21 cellular contexts compared by ENCODE assay signal in genomic region chr10:88877298-88877697, GRCh38. TPM values are rescaled to one million over a fixed set of nuclear protein-coding genes. Genes with fewer than 3 reads are reported as not detected.
DNase-seq lines count a peak whose midpoint lies in the region; ATAC-seq, FAIRE-seq and TF ChIP-seq lines count a peak whose summit lies in the region.
"Had no signal": no experiment of that assay in that cellular context is flagged by ENCODE, and none has a peak within 500 bp of the region (broad histone marks: within the 10 kb centered on the region; RNA-seq: fewer than 3 reads in every experiment).

No MANE protein-coding gene starts in this region.

- TF ChIP-seq CTCF in A673 (conservative IDR thresholded peaks at IDR 0.05; ENCODE audit: low read depth, low read length) (no peak), IMR-90 (conservative IDR thresholded peaks at IDR 0.05; ENCODE audit: low read depth, low read length) (no peak), H1 (IDR thresholded peaks at IDR 0.05; ENCODE audit: control extremely low read depth in 1 of 3, insufficient read depth in 1 of 3, low read depth in 1 of 3, low read length in 3 of 3) (no peak), type B pancreatic cell (conservative IDR thresholded peaks at IDR 0.05) (no peak), chondrocyte (IDR thresholded peaks at IDR 0.05) (no peak)

- no peak for FAIRE-seq in H1 (lab: Jason Lieb, UNC)
- FAIRE-seq: G401.6, GM19239, HepG2, K562 had no signal

- H4K8ac ChIP-seq in IMR-90 (ENCODE audit: low read depth in 2 of 2, low read length in 2 of 2) (no peak overlapping the region), H1 (ENCODE audit: extremely low read depth, insufficient read depth, low read length) (no peak overlapping the region)

- intact Hi-C loops in A673 (cut with micrococcal nuclease; ENCODE audit: unreplicated experiment) (no loop called here), IMR-90 (cut with micrococcal nuclease) (no loop called here)

- TF ChIP-seq POLR2A in IMR-90 (IDR thresholded peaks at IDR 0.05; ENCODE audit: low read depth, low read length) (no peak), H1 (IDR thresholded peaks at IDR 0.05; ENCODE audit: control extremely low read depth in 1 of 2, low read depth in 2 of 2, low read length in 2 of 2) (no peak)

- no peaks in the 10 kb centered on the region for H3K27me3 ChIP-seq in A673 (replicated peaks; ENCODE audit: insufficient read depth, low read depth, low read length, poor library complexity)
- no peaks in the 10 kb centered on the region for H3K27me3 ChIP-seq in IMR-90 (ENCODE audit: control insufficient read depth, insufficient read depth, low read length)
- H3K27me3 ChIP-seq in H1 (replicated peaks in 1 of 4; ENCODE audit: control insufficient read depth in 3 of 4, extremely low read depth in 1 of 4, insufficient read depth in 3 of 4, low read length in 3 of 4) = peaks cover 0 to 3% (median 1%) of the 10 kb centered on the region in 4 experiments; a peak in 1 of 7 replicates
- H3K27me3 ChIP-seq: BLaER1 treated with 17β-estradiol and CSF1 and Interleukin-3, amounts not matched to agents 10 nM and 100 nM had no signal

- H4K91ac ChIP-seq in IMR-90 (ENCODE audit: insufficient read depth, low read depth, low read length) (no peak overlapping the region), H1 (replicated peaks; ENCODE audit: insufficient read length, low read length) (no peak overlapping the region)

- H2AK9ac ChIP-seq in IMR-90 (replicated peaks; ENCODE audit: low read depth, low read length, poor library complexity) = no peak overlapping the region

- ATAC-seq in IMR-90 (ENCODE audit: low read depth) = no peak
- no peak for ATAC-seq in HG02759 (IDR thresholded peaks at IDR 0.05; ENCODE audit: unreplicated experiment)
- ATAC-seq: GM23338, HepG2, K562 had no signal

- H3K4me3 Mint-ChIP-seq in type B pancreatic cell (no peak overlapping the region), chondrocyte (ENCODE audit: unreplicated experiment) (no peak overlapping the region)
- H3K4me3 Mint-ChIP-seq: GM23338, H9 had no signal

- H3K36me3 ChIP-seq in A673 (ENCODE audit: insufficient read depth, low read length, poor library complexity, severe bottlenecking) (no peaks in the 10 kb centered on the region), IMR-90 (ENCODE audit: control insufficient read depth, insufficient read depth, low read length) (no peaks in the 10 kb centered on the region), H1 (ENCODE audit: control insufficient read depth in 2 of 4, insufficient read depth in 4 of 4, low read length in 3 of 4) (no peaks in the 10 kb centered on the region)
- H3K36me3 ChIP-seq: BLaER1 treated with 17β-estradiol and CSF1 and Interleukin-3, amounts not matched to agents 10 nM and 100 nM had no signal

- H3K4me2 ChIP-seq in IMR-90 (ENCODE audit: low read depth, low read length) (no peak overlapping the region), H1 (ENCODE audit: insufficient read depth in 1 of 2, low read depth in 2 of 2, low read length in 2 of 2) (no peak overlapping the region)
- H3K4me2 ChIP-seq: BLaER1 treated with 17β-estradiol and CSF1 and Interleukin-3, amounts not matched to agents 10 nM and 100 nM; GM23338 had no signal

- H3K79me1 ChIP-seq in IMR-90 (ENCODE audit: low read depth in 1 of 2, low read length in 2 of 2) (peaks cover 7 to 27% of the 10 kb centered on the region in 2 experiments), H1 (ENCODE audit: low read depth, low read length) (no peaks in the 10 kb centered on the region)

- peaks cover 16% of the 10 kb centered on the region for H3K4me1 Mint-ChIP-seq in type B pancreatic cell (ENCODE audit: unreplicated experiment)
- H3K4me1 Mint-ChIP-seq in chondrocyte (ENCODE audit: low read depth) = peaks cover 20% of the 10 kb centered on the region

- H2AK5ac ChIP-seq in IMR-90 (ENCODE audit: low read depth, low read length) (peak overlapping the region; percentile 59), H1 (ENCODE audit: low read depth, low read length) (no peak overlapping the region)

- H2BK20ac ChIP-seq in IMR-90 (ENCODE audit: low read depth, low read length) = 0 out of 2 replicates have a peak overlapping the region, but pooled peaks have one; percentile 56
- no peak overlapping the region for H2BK20ac ChIP-seq in H1 (ENCODE audit: low read length)

- WGBS in IMR-90 (ENCODE audit: extremely low coverage in 2 of 2, insufficient read length in 1 of 2), 2 experiments = 100% methylated on average over 2 of the region's 6 CpGs; no CpG with 5 or more reads in 1 of the 2 experiments
- WGBS in H1 (ENCODE audit: extremely low coverage in 1 of 2, insufficient coverage in 1 of 2, insufficient read length in 1 of 2, insufficient replicate concordance in 2 of 2, low coverage in 1 of 2, low lambda C conversion rate in 2 of 2, missing lambda C conversion rate in 1 of 2), 2 experiments = 89% methylated on average over 6 of the region's 6 CpGs; no CpG with 5 or more reads in 1 of the 2 experiments

- no peak overlapping the region for H2BK120ac ChIP-seq in IMR-90 (ENCODE audit: low read depth, low read length)
- H2BK120ac ChIP-seq in H1 (replicated peaks; ENCODE audit: low read depth, low read length) = no peak overlapping the region

- POLR2A ChIA-PET in A673 (lab: Charles Lee; ENCODE audit: low non-redundant PET) (no interaction called here), IMR-90 (lab: Charles Lee; ENCODE audit: unreplicated experiment) (no interaction called here), H1 (lab: Charles Lee; ENCODE audit: partially characterized antibody) (no interaction called here)

- H3K9ac ChIP-seq in IMR-90 (ENCODE audit: low read depth, low read length) = no peak overlapping the region
- no peak overlapping the region for H3K9ac ChIP-seq in H1 (replicated peaks in 1 of 4; ENCODE audit: extremely low read depth in 1 of 4, low read depth in 3 of 4, low read length in 3 of 4)
- H3K9ac ChIP-seq: BLaER1 treated with 17β-estradiol and CSF1 and Interleukin-3, amounts not matched to agents 10 nM and 100 nM had no signal

- BruUV-seq in A673 (replicated peaks; lab: Mats Ljungman, UMichigan) (no TSS peak), IMR-90 (replicated peaks; lab: Mats Ljungman, UMichigan) (no TSS peak)

- H3K36me3 Mint-ChIP-seq in type B pancreatic cell (no peaks in the 10 kb centered on the region), chondrocyte (ENCODE audit: low read depth) (no peaks in the 10 kb centered on the region)
- H3K36me3 Mint-ChIP-seq: CD4-positive, CD25-positive, alpha-beta regulatory T cell had no signal

- H3K4ac ChIP-seq in IMR-90 (ENCODE audit: low read depth, low read length) (peak overlapping the region; percentile 30), H1 (replicated peaks; ENCODE audit: insufficient read length, low read depth, low read length) (no peak overlapping the region)

- H3K4me1 ChIP-seq in A673 (ENCODE audit: insufficient read depth, low read length, poor library complexity, severe bottlenecking) = peaks cover 59% of the 10 kb centered on the region
- H3K4me1 ChIP-seq in IMR-90 (ENCODE audit: control insufficient read depth, insufficient read depth, low read length) = peaks cover 3% of the 10 kb centered on the region
- H3K4me1 ChIP-seq in H1 (replicated peaks in 1 of 4; ENCODE audit: control insufficient read depth in 3 of 4, insufficient read depth in 4 of 4, low read length in 3 of 4) = peaks cover 0 to 6% (median 2%) of the 10 kb centered on the region in 4 experiments; a peak in 3 of 7 replicates

- no peak for DNase-seq in A673 (ENCODE audit: low spot score)
- DNase-seq in IMR-90 = no peak
- peak; percentile 37 for DNase-seq in NCI-H69 (lab: John Stamatoyannopoulos, UW)
- no peak for DNase-seq in H1 (ENCODE audit: low read depth in 1 of 2, low spot score in 2 of 2)
- DNase-seq in type B pancreatic cell (ENCODE audit: extremely low spot score, unreplicated experiment) = no peak
- no peak for DNase-seq in activated CD4-positive, alpha-beta T cell treated with anti-CD3 and anti-CD28 coated beads for 4 hours
- no peak for DNase-seq in chondrocyte (ENCODE audit: low spot score)
- DNase-seq: AML-193; Calu3; CD4-positive, CD25-positive, alpha-beta regulatory T cell; DMS 273 treated with DMSO at 0.1 percent for 48 hours; EL; H9 had no signal

- H3K23me2 ChIP-seq in H1 (ENCODE audit: low read depth, low read length) = peaks cover 10% of the 10 kb centered on the region; the same call in 1 of the 2 replicates

- H3K27ac ChIP-seq in A673 (ENCODE audit: low read depth, low read length, poor library complexity, severe bottlenecking) = peak overlapping the region; percentile 50
- no peak overlapping the region for H3K27ac ChIP-seq in IMR-90 (ENCODE audit: insufficient read depth, low read length)
- H3K27ac ChIP-seq in H1 (ENCODE audit: low read depth, low read length) = no peak overlapping the region
- H3K27ac ChIP-seq: 22Rv1; BLaER1 treated with 17β-estradiol and CSF1 and Interleukin-3, amounts not matched to agents 10 nM and 100 nM had no signal

- no peaks in the 10 kb centered on the region for H3K9me3 ChIP-seq in A673 (ENCODE audit: low read depth, low read length, poor library complexity, severe bottlenecking)
- no peaks in the 10 kb centered on the region for H3K9me3 ChIP-seq in IMR-90 (ENCODE audit: control insufficient read depth, insufficient read depth, low read length)
- H3K9me3 ChIP-seq in H1 (ENCODE audit: insufficient read depth in 2 of 2, low read depth in 1 of 2, low read length in 1 of 2) = no peaks in the 10 kb centered on the region
- H3K9me3 ChIP-seq: BLaER1 treated with 17β-estradiol and CSF1 and Interleukin-3, amounts not matched to agents 10 nM and 100 nM had no signal

- dilution Hi-C loops in IMR-90 (cut with HindIII; ENCODE audit: low sequenced_read_pairs, unreplicated experiment) = no loop called here

- H4K5ac ChIP-seq in IMR-90 (ENCODE audit: low read depth, low read length) (peak overlapping the region; percentile 19; the same call in 1 of the 2 replicates), H1 (ENCODE audit: insufficient read length, low read depth, low read length) (no peak overlapping the region)

- H3K23ac ChIP-seq in IMR-90 (ENCODE audit: low read depth, low read length) = no peak overlapping the region
- H3K23ac ChIP-seq in H1 (ENCODE audit: insufficient read length) = no peak overlapping the region

- TF ChIP-seq EP300 in H1 (IDR thresholded peaks at IDR 0.05; ENCODE audit: borderline replicate concordance in 1 of 2, low read depth in 2 of 2, low read length in 2 of 2) = no peak

- H3K9me1 ChIP-seq in IMR-90 (ENCODE audit: insufficient read depth, low read length) = 0 out of 2 replicates have a peak, but pooled peaks cover 2% of the 10 kb centered on the region

- no peak overlapping the region for H3K27ac Mint-ChIP-seq in type B pancreatic cell
- H3K27ac Mint-ChIP-seq in chondrocyte (ENCODE audit: unreplicated experiment) = no peak overlapping the region
- H3K27ac Mint-ChIP-seq: GM23338, H9 had no signal

- H3K4me3 ChIP-seq in A673 (ENCODE audit: low read depth, low read length, poor library complexity, severe bottlenecking) (no peak overlapping the region), IMR-90 (ENCODE audit: insufficient read depth, low read depth, low read length) (no peak overlapping the region), H1 (ENCODE audit: extremely low read depth in 1 of 4, insufficient read depth in 2 of 4, low read depth in 3 of 4, low read length in 4 of 4) (no peak overlapping the region)
- H3K4me3 ChIP-seq: BLaER1 treated with 17β-estradiol and CSF1 and Interleukin-3, amounts not matched to agents 10 nM and 100 nM; GM23338; K562 had no signal

- H3K14ac ChIP-seq in IMR-90 (replicated peaks; ENCODE audit: low read depth, low read length) (0 out of 2 replicates have a peak overlapping the region, but pooled peaks have one; percentile 3), H1 (ENCODE audit: insufficient read length) (no peak overlapping the region)

- CTCF ChIA-PET in A673 (lab: Charles Lee) = no interaction called here
- CTCF ChIA-PET in IMR-90 (lab: Yijun Ruan, JAX) = interaction anchor here (0.6 kb wide), 1 partner anchor 14 kb away, joined by 8 read pairs; no protein-coding TSS in a partner anchor
- CTCF ChIA-PET in H1 (lab: Charles Lee; ENCODE audit: partially characterized antibody) = interaction anchor here (0.9 to 2.0 kb wide), 3 partner anchors 41 to 149 kb away, joined by 3 to 5 read pairs (median 4); no protein-coding TSS in a partner anchor

- H2BK12ac ChIP-seq in H1 (ENCODE audit: low read depth, low read length) = no peak overlapping the region

- H3K9me3 Mint-ChIP-seq in type B pancreatic cell (no peaks in the 10 kb centered on the region), chondrocyte (ENCODE audit: low read depth) (no peaks in the 10 kb centered on the region)
- H3K9me3 Mint-ChIP-seq: GM23338, H9 had no signal

- no peak overlapping the region for H2BK5ac ChIP-seq in IMR-90 (ENCODE audit: low read depth, low read length, poor library complexity, severe bottlenecking)
- H2BK5ac ChIP-seq in H1 (ENCODE audit: low read depth, low read length) = no peak overlapping the region

- H2AFZ ChIP-seq in IMR-90 (replicated peaks; ENCODE audit: low read length, poor library complexity) (no peak overlapping the region), H1 (ENCODE audit: low read length) (peak overlapping the region; percentile 85)
- H2AFZ ChIP-seq: GM23338 had no signal

- no peak for TF ChIP-seq RAD21 in IMR-90 (IDR thresholded peaks at IDR 0.05; ENCODE audit: low read length)
- TF ChIP-seq RAD21 in H1 (IDR thresholded peaks at IDR 0.05 in 1 of 2, conservative IDR thresholded peaks at IDR 0.05 in 1 of 2; ENCODE audit: low read depth in 2 of 2, low read length in 2 of 2) = no peak

- in situ Hi-C loops in IMR-90 (cut with MboI; ENCODE audit: low sequenced_read_pairs) = no loop called here

- H3K56ac ChIP-seq in IMR-90 (ENCODE audit: extremely low read depth, insufficient read depth, low read length) (no peak overlapping the region), H1 (replicated peaks; ENCODE audit: insufficient read length, low read depth, low read length) (no peak overlapping the region)

- H2BK15ac ChIP-seq in IMR-90 (ENCODE audit: low read depth, low read length) = no peak overlapping the region; the same call in 2 of the 3 replicates
- no peak overlapping the region for H2BK15ac ChIP-seq in H1 (ENCODE audit: low read length)

- H3K27me3 Mint-ChIP-seq in type B pancreatic cell = peaks cover 23% of the 10 kb centered on the region
- peaks cover 7% of the 10 kb centered on the region for H3K27me3 Mint-ChIP-seq in chondrocyte (ENCODE audit: low read depth)

- no peaks in the 10 kb centered on the region; the same call in 1 of the 2 replicates for H4K20me1 ChIP-seq in IMR-90 (ENCODE audit: insufficient read depth, low read length)
- H4K20me1 ChIP-seq in H1 (replicated peaks in 1 of 2; ENCODE audit: control insufficient read depth in 1 of 2, insufficient read depth in 2 of 2, low read length in 2 of 2) = no peaks in the 10 kb centered on the region
- H4K20me1 ChIP-seq: BLaER1 treated with 17β-estradiol and CSF1 and Interleukin-3, amounts not matched to agents 10 nM and 100 nM had no signal

- H3K79me2 ChIP-seq in H1 (ENCODE audit: control insufficient read depth in 1 of 2, insufficient read depth in 2 of 2, low read length in 2 of 2) = no peaks in the 10 kb centered on the region

- H3K18ac ChIP-seq in IMR-90 (ENCODE audit: low read depth, low read length) = no peak overlapping the region
- H3K18ac ChIP-seq in H1 (ENCODE audit: extremely low read depth, low read length) = no peak overlapping the region

RNA-seq across cellular contexts. Expression of gene STAMBPL1, which starts 2.7 kb away (rescaled TPM):
- 61.2 and 71.8 TPM in 2 replicates for total RNA-seq in A673 (2021)
- 28.1 and 32.8 TPM in 2 replicates for total RNA-seq in IMR-90 (2012; rRNA removed)
- 26.8 and 30.6 TPM in 2 replicates for polyA plus RNA-seq in IMR-90 (2012; rRNA removed)
- polyA plus RNA-seq in IMR-90 (2012; cell fraction: cytosol; rRNA removed) = 10.8 and 17.7 TPM in 2 replicates
- polyA plus RNA-seq in IMR-90 (2012; cell fraction: nucleus; rRNA removed; ENCODE audit: low replicate concordance) = 41.6 and 41.8 TPM in 2 replicates
- 5.5 and 6.5 TPM in 2 replicates for total RNA-seq in H1 (2021; fragmentation: NEBNext Ultra II Directional; extraction: Animal tissue kit (Norgen Biotek cat#: 25700))
- 5.5 and 8.1 TPM in 2 replicates for polyA plus RNA-seq in H1 (2011; rRNA removed)
- polyA plus RNA-seq in H1 (2011; cell fraction: cytosol; rRNA removed) = 5.9 TPM
- 2.7 TPM for polyA plus RNA-seq in H1 (2011; cell fraction: nucleus; rRNA removed)
- polyA plus RNA-seq in H1 (2012, experiment 1 of 2) = 3.3 to 4.3 TPM (median 3.3 TPM) in 4 replicates
- 0.67 TPM for polyA plus RNA-seq in H1 (2012, experiment 2 of 2)
- polyA plus RNA-seq in H1 (2013, experiment 1 of 2) = 2.8 TPM
- 2.9 TPM for polyA plus RNA-seq in H1 (2013, experiment 2 of 2)
- 3.9 and 4.9 TPM in 2 replicates for polyA minus RNA-seq in H1 (2011; rRNA and poly(A)+ RNA removed)
- 3.2 TPM for polyA minus RNA-seq in H1 (2011; cell fraction: cytosol; rRNA and poly(A)+ RNA removed)
- 11.7 TPM for polyA minus RNA-seq in H1 (2011; cell fraction: nucleus; rRNA and poly(A)+ RNA removed)
- total RNA-seq in type B pancreatic cell (ENCODE audit: low replicate concordance) = 5.9 and 8.4 TPM in 2 replicates
- total RNA-seq in chondrocyte = 1.6 to 2.7 TPM (median 2.1 TPM) in 3 replicates
- polyA plus RNA-seq: K562 had no signal

RNA-seq across cellular contexts. Expression of gene ANKRD22, which starts 25.7 kb away (rescaled TPM):
- 0.52 TPM in 1 of 2 replicates, not detected in the other for total RNA-seq in A673 (2021)
- total RNA-seq in IMR-90 (2012; rRNA removed) = not detected in 2 replicates
- polyA plus RNA-seq in IMR-90 (2012; rRNA removed) = not detected in 2 replicates
- polyA plus RNA-seq in IMR-90 (2012; cell fraction: cytosol; rRNA removed) = not detected in 2 replicates
- not detected in 2 replicates for polyA plus RNA-seq in IMR-90 (2012; cell fraction: nucleus; rRNA removed; ENCODE audit: low replicate concordance)
- not detected in 2 replicates for total RNA-seq in H1 (2021; fragmentation: NEBNext Ultra II Directional; extraction: Animal tissue kit (Norgen Biotek cat#: 25700))
- polyA plus RNA-seq in H1 (2011; rRNA removed) = 0.05 and 0.68 TPM in 2 replicates
- 0.14 TPM for polyA plus RNA-seq in H1 (2011; cell fraction: cytosol; rRNA removed)
- polyA plus RNA-seq in H1 (2011; cell fraction: nucleus; rRNA removed) = 0.07 TPM
- polyA plus RNA-seq in H1 (2012, experiment 1 of 2) = 0.37 to 0.94 TPM (median 0.47 TPM) in 4 replicates
- 0.10 TPM for polyA plus RNA-seq in H1 (2012, experiment 2 of 2)
- not detected for polyA plus RNA-seq in H1 (2013, experiment 1 of 2)
- polyA plus RNA-seq in H1 (2013, experiment 2 of 2) = not detected
- polyA minus RNA-seq in H1 (2011; rRNA and poly(A)+ RNA removed) = 0.20 TPM in 1 of 2 replicates, not detected in the other
- polyA minus RNA-seq in H1 (2011; cell fraction: cytosol; rRNA and poly(A)+ RNA removed) = not detected
- not detected for polyA minus RNA-seq in H1 (2011; cell fraction: nucleus; rRNA and poly(A)+ RNA removed)
- 2.9 and 8.4 TPM in 2 replicates for total RNA-seq in type B pancreatic cell (ENCODE audit: low replicate concordance)
- total RNA-seq in chondrocyte = not detected in 3 replicates
- total RNA-seq: CD4-positive, CD25-positive, alpha-beta regulatory T cell; GM23338; H9; HepG2; K562 had no signal
- polyA plus RNA-seq: GM23338, HepG2, K562 had no signal
